In genomic region chr15:31343831-31344230, GRCh38 we compare ENCODE assay signal across 13 cellular contexts. TPM values are rescaled to one million over a fixed set of nuclear protein-coding genes. Genes with fewer than 3 reads are reported as not detected.
DNase-seq lines count a peak whose midpoint lies in the region; ATAC-seq, FAIRE-seq and TF ChIP-seq lines count a peak whose summit lies in the region.
"Had no signal": no experiment of that assay in that cellular context is flagged by ENCODE, and none has a peak within 500 bp of the region (broad histone marks: within the 10 kb centered on the region; RNA-seq: fewer than 3 reads in every experiment).

No MANE protein-coding gene starts in this region.

- TF ChIP-seq POLR2A in thyroid gland (IDR thresholded peaks at IDR 0.05) = peak in 1 of 2 donors; percentile 4

- H3K4me1 Mint-ChIP-seq in activated T-cell treated with anti-CD3 and anti-CD28 coated beads, Interleukin-2, amount 50 U/mL, for 72 hours (ENCODE audit: low read depth) = peaks cover 90% of the 10 kb centered on the region
- peaks cover 95% of the 10 kb centered on the region for H3K4me1 Mint-ChIP-seq in activated naive CD8-positive, alpha-beta T cell (ENCODE audit: low read depth)
- peaks cover 70% of the 10 kb centered on the region for H3K4me1 Mint-ChIP-seq in memory B cell

- H3K4me3 ChIP-seq in thyroid gland (replicated peaks in 1 of 3) = no peak overlapping the region

- H3K4me1 ChIP-seq in thyroid gland = peaks cover 74 to 100% of the 10 kb centered on the region in 2 donors

- no peaks in the 10 kb centered on the region for H3K9me3 Mint-ChIP-seq in activated T-cell treated with anti-CD3 and anti-CD28 coated beads, Interleukin-2, amount 50 U/mL, for 72 hours
- no peaks in the 10 kb centered on the region for H3K9me3 Mint-ChIP-seq in activated naive CD8-positive, alpha-beta T cell (ENCODE audit: low read depth)
- no peaks in the 10 kb centered on the region for H3K9me3 Mint-ChIP-seq in memory B cell

- 29 to 43% methylated on average over 3 to 5 of the region's 5 CpGs for WGBS in thyroid gland, 2 donors

- TF ChIP-seq CTCF in thyroid gland (IDR thresholded peaks at IDR 0.05) (no peak), D721Med (IDR thresholded peaks at IDR 0.05; ENCODE audit: insufficient read depth, missing control alignments) (no peak)

- FAIRE-seq in D721Med (lab: Jason Lieb, UNC) = no peak
- FAIRE-seq: H54 had no signal

- H3K27ac Mint-ChIP-seq in activated T-cell treated with anti-CD3 and anti-CD28 coated beads, Interleukin-2, amount 50 U/mL, for 72 hours = peak overlapping the region; percentile 87
- H3K27ac Mint-ChIP-seq in activated naive CD8-positive, alpha-beta T cell = peak overlapping the region; percentile 99
- H3K27ac Mint-ChIP-seq in memory B cell = peak overlapping the region; percentile 95

- H3K4me3 Mint-ChIP-seq in activated T-cell treated with anti-CD3 and anti-CD28 coated beads, Interleukin-2, amount 50 U/mL, for 72 hours = peak overlapping the region; percentile 97 to 100
- H3K4me3 Mint-ChIP-seq in activated naive CD8-positive, alpha-beta T cell = peak overlapping the region; percentile 71
- peak overlapping the region; percentile 33 for H3K4me3 Mint-ChIP-seq in memory B cell

- H3K36me3 ChIP-seq in thyroid gland = no peaks in the 10 kb centered on the region

- peak overlapping the region; percentile 80 to 100 (median 86) for H3K27ac ChIP-seq in thyroid gland

- ATAC-seq in activated T-cell treated with anti-CD3 and anti-CD28 coated beads, Interleukin-2, amount 50 U/mL, for 72 hours (replicated peaks in 1 of 2) = no peak
- no peak for ATAC-seq in memory B cell (ENCODE audit: low read depth)
- ATAC-seq: esophagus mucosa had no signal

- H3K9me3 ChIP-seq in thyroid gland = no peaks in the 10 kb centered on the region

- peaks cover 10 to 22% of the 10 kb centered on the region in 2 donors for H3K36me3 Mint-ChIP-seq in activated T-cell treated with anti-CD3 and anti-CD28 coated beads, Interleukin-2, amount 50 U/mL, for 72 hours (ENCODE audit: insufficient read depth in 2 of 2)
- H3K36me3 Mint-ChIP-seq in activated naive CD8-positive, alpha-beta T cell = no peaks in the 10 kb centered on the region
- H3K36me3 Mint-ChIP-seq in memory B cell = peaks cover 6% of the 10 kb centered on the region

- DNase-seq in activated T-cell treated with anti-CD3 and anti-CD28 coated beads, Interleukin-2, amount 50 U/mL, for 72 hours = no peak
- DNase-seq in activated T-cell treated with anti-CD3 and anti-CD28 coated beads, Interleukin-2, amount 50 U/mL, for 48 hours = no peak
- DNase-seq in memory B cell (ENCODE audit: low spot score in 2 of 2) (no peak), thyroid gland (peak; percentile 19 to 27), HUDEP-2 (lab: John Stamatoyannopoulos, UW; ENCODE audit: unreplicated experiment in 76 of 76) (no peak), D721Med (ENCODE audit: insufficient read length, low spot score) (no peak)
- no peak for DNase-seq in stimulated activated CD4-positive, alpha-beta T cell treated with anti-CD3 and anti-CD28 coated beads, Interleukin-4, amount 100 ng/mL, for 1 hour
- DNase-seq: activated CD4-positive, alpha-beta T cell treated with anti-CD3 and anti-CD28 coated beads, Interleukin-2, amount 50 U/mL, for 4 hours; GF-D8; NCI-H226 had no signal

- no peaks in the 10 kb centered on the region for H3K27me3 ChIP-seq in thyroid gland

- intact Hi-C loops in thyroid gland (cut with DNase I) = no loop called here

- no peaks in the 10 kb centered on the region for H3K27me3 Mint-ChIP-seq in activated T-cell treated with anti-CD3 and anti-CD28 coated beads, Interleukin-2, amount 50 U/mL, for 72 hours (ENCODE audit: low read depth)
- no peaks in the 10 kb centered on the region for H3K27me3 Mint-ChIP-seq in activated naive CD8-positive, alpha-beta T cell
- no peaks in the 10 kb centered on the region for H3K27me3 Mint-ChIP-seq in memory B cell

RNA-seq across cellular contexts. Expression of gene KLF13, which starts 17.2 kb away (rescaled TPM):
- total RNA-seq in activated T-cell treated with anti-CD3 and anti-CD28 coated beads, Interleukin-2, amount 50 U/mL, for 72 hours = 100 to 1,000 TPM; 260 to 273 TPM
- total RNA-seq in thyroid gland = 100 to 1,000 TPM in 2 of 4 donors, 10 to 100 TPM in 2; 84.0 to 117 (median 97.6) TPM

Comparison
In these comparisons a context has a peak if more than half of its experiments do, and no peak if none do; other contexts are left out.
1. DNase-seq: peak in thyroid gland (2 of 2); none in activated T-cell treated with anti-CD3 and anti-CD28 coated beads, Interleukin-2, amount 50 U/mL, for 72 hours (0 of 2), activated T-cell treated with anti-CD3 and anti-CD28 coated beads, Interleukin-2, amount 50 U/mL, for 48 hours (0 of 2), memory B cell (0 of 2), HUDEP-2 (0 of 76), stimulated activated CD4-positive, alpha-beta T cell treated with anti-CD3 and anti-CD28 coated beads, Interleukin-4, amount 100 ng/mL, for 1 hour (single experiment) and D721Med (single experiment).
2. H3K4me3 Mint-ChIP-seq: peak in every context shown above with its lines; median percentile 98 in activated T-cell treated with anti-CD3 and anti-CD28 coated beads, Interleukin-2, amount 50 U/mL, for 72 hours; 71 in activated naive CD8-positive, alpha-beta T cell; 33 in memory B cell.
3. Peak in every context shown above with its lines, with median percentiles within 50 percentile points of each other: H3K27ac Mint-ChIP-seq.